ENCODE assay signal across 12 cellular contexts in the genomic region with DNA sequence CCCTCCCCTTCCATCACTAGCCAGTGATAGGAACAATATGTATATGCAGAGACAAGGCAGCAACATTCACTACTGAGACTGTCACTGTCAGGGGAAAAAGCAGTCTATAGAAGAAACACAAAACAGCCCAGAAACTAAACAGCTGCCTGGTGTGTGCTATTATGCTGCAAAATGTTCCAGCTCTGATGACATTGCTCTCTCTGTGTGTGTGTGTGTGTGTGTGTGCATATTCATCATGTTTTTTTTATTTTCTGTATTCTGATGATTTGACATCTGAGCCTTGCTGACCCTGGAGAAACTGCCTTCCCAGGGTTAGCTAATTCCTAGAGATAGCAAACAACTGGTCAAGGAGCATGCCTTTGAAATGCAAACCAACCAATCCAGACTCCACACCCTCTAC.
"Had no signal": no experiment of that assay in that cellular context is flagged by ENCODE, and none has a peak within 500 bp of the region (broad histone marks: within the 10 kb centered on the region; RNA-seq: fewer than 3 reads in every experiment).

No MANE protein-coding gene starts in this region.

- DNase-seq: activated CD4-positive, alpha-beta T cell treated with anti-CD3 and anti-CD28 coated beads, Interleukin-2, amount 50 U/mL, for 48 hours; activated gamma-delta T cell treated with Interleukin-2 at 50 U/mL for 16 hours; effector memory CD8-positive, alpha-beta T cell; gastrocnemius medialis; head of caudate nucleus; kidney; stimulated activated CD4-positive, alpha-beta T cell treated with anti-CD3 and anti-CD28 coated beads, Interleukin-2, amount 100 ng/mL, for 24 hours; T-helper 17 cell; transverse colon; WERI-Rb-1 had no signal

- H3K4me3 ChIP-seq: gastrocnemius medialis, suprapubic skin, transverse colon, vagina had no signal
